In genomic region chr11:78210000-78210608, GRCh38 we compare ENCODE assay signal across 18 cellular contexts.
"Had no signal": no experiment of that assay in that cellular context is flagged by ENCODE, and none has a peak within 500 bp of the region (broad histone marks: within the 10 kb centered on the region; RNA-seq: fewer than 3 reads in every experiment).

No MANE protein-coding gene starts in this region.

- H3K4me3 ChIP-seq: breast epithelium, gastroesophageal sphincter, heart right ventricle, skin epidermis, testis had no signal

- H3K9me3 Mint-ChIP-seq: activated B cell treated with CpG ODN at 0.5 μM for 24 hours; activated CD8-positive, alpha-beta T cell treated with anti-CD3 and anti-CD28 coated beads for 36 hours; activated naive CD8-positive, alpha-beta T cell treated with anti-CD3 and anti-CD28 coated beads, Interleukin-2, amount 50 U/mL, for 24 hours; dendritic cell treated with granulocyte-macrophage colony-stimulating factor and Interleukin-4, amounts not matched to agents 40 ng/mL and 50 ng/mL, for 4 days; effector memory CD8-positive, alpha-beta T cell; naive B cell; stimulated activated naive CD8-positive, alpha-beta T cell treated with anti-CD3 and anti-CD28 coated beads, Interleukin-15, Interleukin-2, amounts not matched to agents 100 ng/mL and 50 ng/mL, for 24 hours had no signal

- H3K27me3 ChIP-seq: breast epithelium, gastroesophageal sphincter, heart right ventricle, testis had no signal

- H3K36me3 ChIP-seq: breast epithelium had no signal

- H3K27ac Mint-ChIP-seq: activated B cell treated with CpG ODN at 0.5 μM for 24 hours; activated CD8-positive, alpha-beta T cell treated with anti-CD3 and anti-CD28 coated beads for 36 hours; activated naive CD8-positive, alpha-beta T cell treated with anti-CD3 and anti-CD28 coated beads, Interleukin-2, amount 50 U/mL, for 24 hours; dendritic cell treated with granulocyte-macrophage colony-stimulating factor and Interleukin-4, amounts not matched to agents 40 ng/mL and 50 ng/mL, for 4 days; stimulated activated naive CD8-positive, alpha-beta T cell treated with anti-CD3 and anti-CD28 coated beads, Interleukin-15, Interleukin-2, amounts not matched to agents 100 ng/mL and 50 ng/mL, for 24 hours had no signal

- H3K4me1 ChIP-seq: breast epithelium, gastroesophageal sphincter, testis had no signal

- ATAC-seq: activated CD8-positive, alpha-beta T cell treated with anti-CD3 and anti-CD28 coated beads for 36 hours; activated naive CD8-positive, alpha-beta T cell treated with anti-CD3 and anti-CD28 coated beads, Interleukin-2, amount 50 U/mL, for 24 hours; effector memory CD8-positive, alpha-beta T cell; gastroesophageal sphincter; heart right ventricle; SK-N-SH treated with all-trans-retinoic acid at 6 μM for 48 hours had no signal

- H3K27me3 Mint-ChIP-seq: activated B cell treated with CpG ODN at 0.5 μM for 24 hours; activated CD8-positive, alpha-beta T cell treated with anti-CD3 and anti-CD28 coated beads for 36 hours; activated naive CD8-positive, alpha-beta T cell treated with anti-CD3 and anti-CD28 coated beads, Interleukin-2, amount 50 U/mL, for 24 hours; dendritic cell treated with granulocyte-macrophage colony-stimulating factor and Interleukin-4, amounts not matched to agents 40 ng/mL and 50 ng/mL, for 4 days; effector memory CD8-positive, alpha-beta T cell; naive B cell; stimulated activated naive CD8-positive, alpha-beta T cell treated with anti-CD3 and anti-CD28 coated beads, Interleukin-15, Interleukin-2, amounts not matched to agents 100 ng/mL and 50 ng/mL, for 24 hours had no signal

- H3K4me3 Mint-ChIP-seq: activated B cell treated with CpG ODN at 0.5 μM for 24 hours; activated CD8-positive, alpha-beta T cell treated with anti-CD3 and anti-CD28 coated beads for 36 hours; activated naive CD8-positive, alpha-beta T cell treated with anti-CD3 and anti-CD28 coated beads, Interleukin-2, amount 50 U/mL, for 24 hours; dendritic cell treated with granulocyte-macrophage colony-stimulating factor and Interleukin-4, amounts not matched to agents 40 ng/mL and 50 ng/mL, for 4 days; effector memory CD8-positive, alpha-beta T cell; stimulated activated naive CD8-positive, alpha-beta T cell treated with anti-CD3 and anti-CD28 coated beads, Interleukin-15, Interleukin-2, amounts not matched to agents 100 ng/mL and 50 ng/mL, for 24 hours had no signal

- DNase-seq: activated B cell treated with CpG ODN at 0.5 μM for 24 hours; activated CD4-positive, alpha-beta T cell treated with anti-CD3 and anti-CD28 coated beads for 48 hours; activated CD8-positive, alpha-beta T cell treated with anti-CD3 and anti-CD28 coated beads for 36 hours; activated naive CD4-positive, alpha-beta T cell treated with Interleukin-2 at 50 U/mL for 16 hours; activated naive CD8-positive, alpha-beta T cell treated with anti-CD3 and anti-CD28 coated beads, Interleukin-2, amount 50 U/mL, for 24 hours; effector memory CD8-positive, alpha-beta T cell; erythroblast; heart right ventricle; midbrain; naive B cell; stimulated activated CD4-positive, alpha-beta T cell treated with anti-CD3 and anti-CD28 coated beads, Interleukin-4, amount 100 ng/mL, for 24 hours; testis had no signal

- H3K27ac ChIP-seq: breast epithelium, gastroesophageal sphincter, heart right ventricle, skin epidermis, testis had no signal

- H3K4me1 Mint-ChIP-seq: activated B cell treated with CpG ODN at 0.5 μM for 24 hours; activated naive CD8-positive, alpha-beta T cell treated with anti-CD3 and anti-CD28 coated beads, Interleukin-2, amount 50 U/mL, for 24 hours; naive B cell had no signal

- H3K9me3 ChIP-seq: breast epithelium, gastroesophageal sphincter, heart right ventricle, testis had no signal
